In the genomic region with DNA sequence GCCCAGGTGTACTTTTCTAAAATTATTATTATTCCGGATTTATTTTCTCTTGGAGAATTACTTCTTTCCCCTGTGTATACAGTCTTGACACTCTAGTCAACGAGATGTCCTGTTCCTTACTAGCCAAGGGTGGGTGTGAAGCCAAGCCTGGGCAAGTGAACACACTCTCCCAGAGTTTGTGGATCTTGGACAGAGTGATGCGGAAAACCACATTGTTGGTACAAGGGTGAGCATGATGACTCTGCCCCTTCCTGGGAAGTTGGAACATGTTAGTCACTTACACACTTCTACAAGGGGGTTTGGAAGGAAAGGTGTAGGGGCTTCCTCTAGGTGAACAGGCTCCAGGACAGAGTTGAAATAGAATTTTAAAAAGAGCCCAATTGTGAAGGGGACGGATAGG, we compare ENCODE assay signal across 27 cellular contexts. TPM values are rescaled to one million over a fixed set of nuclear protein-coding genes. Genes with fewer than 3 reads are reported as not detected.
DNase-seq lines count a peak whose midpoint lies in the region; ATAC-seq and TF ChIP-seq lines count a peak whose summit lies in the region.
"Had no signal": no experiment of that assay in that cellular context is flagged by ENCODE, and none has a peak within 500 bp of the region (broad histone marks: within the 10 kb centered on the region; RNA-seq: fewer than 3 reads in every experiment).

No MANE protein-coding gene starts in this region.

- TF ChIP-seq CTCF in ascending aorta (IDR thresholded peaks at IDR 0.05) (no peak), fibroblast of lung (conservative IDR thresholded peaks at IDR 0.05 in 1 of 2, IDR thresholded peaks at IDR 0.05 in 1 of 2; ENCODE audit: low read depth in 1 of 2, low read length in 2 of 2) (no peak), transverse colon (IDR thresholded peaks at IDR 0.05) (no peak)
- TF ChIP-seq CTCF in CD4-positive, alpha-beta T cell (IDR thresholded peaks at IDR 0.05): no peak

- ATAC-seq in CD4-positive, alpha-beta T cell (ENCODE audit: poor library complexity): no peak
- no peak for ATAC-seq in activated T-helper 17 cell treated with anti-CD3 and anti-CD28 coated beads, Interleukin-2, amount 50 U/mL, for 72 hours (replicated peaks)
- ATAC-seq: activated CD8-positive, alpha-beta T cell treated with anti-CD3 and anti-CD28 coated beads for 36 hours; K562; natural killer cell; pancreas; sciatic nerve had no signal

- CTCF ChIA-PET in CD4-positive, alpha-beta T cell (lab: Charles Lee): no interaction called here

- 81 to 85% methylated on average over 3 to 4 of the region's 4 CpGs for WGBS in transverse colon (ENCODE audit: low coverage in 1 of 2), 2 donors

- in situ Hi-C loops in transverse colon (cut with MboI; ENCODE audit: low pct_ligation_motif_present in 1 of 4, low pct_unique_long_range_greater_than_20kb in 1 of 4, low sequenced_read_pairs in 3 of 4): loop anchor here in 3 of 4 donors (5.0 to 25.0 kb wide), 5 partner anchors 35 to 200 kb away; partner anchors contain the start of gene TRAF5 (in 1 of the 3)

- H4K20me1 ChIP-seq in fibroblast of lung (ENCODE audit: control insufficient read depth, extremely low read depth, insufficient read depth, low read length): no peaks in the 10 kb centered on the region

- TF ChIP-seq EP300 in transverse colon (IDR thresholded peaks at IDR 0.05; ENCODE audit: low read depth): no peak

- H3K27ac ChIP-seq in ascending aorta: peak overlapping the region; percentile 26 to 41
- no peak overlapping the region for H3K27ac ChIP-seq in fibroblast of lung (ENCODE audit: insufficient read depth, low read length)
- H3K27ac ChIP-seq in CD4-positive, alpha-beta T cell (ENCODE audit: low read depth, low read length): no peak overlapping the region
- no peak overlapping the region for H3K27ac ChIP-seq in transverse colon
- H3K27ac ChIP-seq: coronary artery, pancreas, tibial nerve had no signal

- POLR2A ChIA-PET in CD4-positive, alpha-beta T cell (lab: Charles Lee): no interaction called here

- no peak overlapping the region for H3K4me3 ChIP-seq in ascending aorta
- H3K4me3 ChIP-seq in fibroblast of lung (replicated peaks in 1 of 4; ENCODE audit: control extremely low read depth in 1 of 4, insufficient read depth in 1 of 4, low read depth in 3 of 4, low read length in 4 of 4): no peak overlapping the region
- no peak overlapping the region for H3K4me3 ChIP-seq in transverse colon
- H3K4me3 ChIP-seq: coronary artery, K562, pancreas, tibial nerve had no signal

- no peaks in the 10 kb centered on the region for H3K36me3 Mint-ChIP-seq in CD4-positive, alpha-beta T cell (ENCODE audit: low read depth)
- no peaks in the 10 kb centered on the region for H3K36me3 Mint-ChIP-seq in activated T-helper 17 cell treated with anti-CD3 and anti-CD28 coated beads, Interleukin-2, amount 50 U/mL, for 72 hours (ENCODE audit: low read depth)
- H3K36me3 Mint-ChIP-seq: CD4-positive, CD25-positive, alpha-beta regulatory T cell; natural killer cell had no signal

- no peak overlapping the region for H3K27ac Mint-ChIP-seq in CD4-positive, alpha-beta T cell
- no peak overlapping the region for H3K27ac Mint-ChIP-seq in activated T-helper 17 cell treated with anti-CD3 and anti-CD28 coated beads, Interleukin-2, amount 50 U/mL, for 72 hours
- H3K27ac Mint-ChIP-seq: activated CD8-positive, alpha-beta T cell treated with anti-CD3 and anti-CD28 coated beads for 36 hours; CD4-positive, CD25-positive, alpha-beta regulatory T cell; natural killer cell had no signal

- no peaks in the 10 kb centered on the region for H3K9me3 Mint-ChIP-seq in CD4-positive, alpha-beta T cell
- H3K9me3 Mint-ChIP-seq in activated T-helper 17 cell treated with anti-CD3 and anti-CD28 coated beads, Interleukin-2, amount 50 U/mL, for 72 hours: no peaks in the 10 kb centered on the region
- H3K9me3 Mint-ChIP-seq: activated CD8-positive, alpha-beta T cell treated with anti-CD3 and anti-CD28 coated beads for 36 hours; CD4-positive, CD25-positive, alpha-beta regulatory T cell; natural killer cell had no signal

- no peak overlapping the region for H2AFZ ChIP-seq in fibroblast of lung (ENCODE audit: low read length)

- H3K9me3 ChIP-seq in ascending aorta (no peaks in the 10 kb centered on the region), fibroblast of lung (ENCODE audit: control insufficient read depth, insufficient read depth, low read depth, low read length) (no peaks in the 10 kb centered on the region), transverse colon (no peaks in the 10 kb centered on the region)
- no peaks in the 10 kb centered on the region for H3K9me3 ChIP-seq in CD4-positive, alpha-beta T cell (ENCODE audit: control insufficient read depth, low read length)
- H3K9me3 ChIP-seq: pancreas, tibial nerve had no signal

- peaks cover 3 to 15% of the 10 kb centered on the region in 2 donors for H3K4me1 ChIP-seq in ascending aorta
- H3K4me1 ChIP-seq in fibroblast of lung (ENCODE audit: control insufficient read depth, extremely low read depth, insufficient read depth, low read length): peaks cover 4% of the 10 kb centered on the region
- H3K4me1 ChIP-seq in transverse colon: peaks cover 7 to 28% (median 24%) of the 10 kb centered on the region in 4 donors

- no peak for TF ChIP-seq POLR2A in transverse colon (IDR thresholded peaks at IDR 0.05)

- DNase-seq in ELR (ENCODE audit: low read depth) (peak; percentile 33), ascending aorta (ENCODE audit: low spot score in 2 of 2) (peak in 1 of 2 donors; percentile 83), fibroblast of lung (ENCODE audit: low read depth in 2 of 2) (peak; percentile 53 to 67), renal cortical epithelial cell (ENCODE audit: low read depth) (peak; percentile 85), transverse colon (no peak), islet precursor cell (no peak)
- DNase-seq in CD4-positive, alpha-beta T cell: no peak
- DNase-seq: activated CD4-positive, CD25-positive, alpha-beta regulatory T cell; activated CD8-positive, alpha-beta T cell treated with anti-CD3 and anti-CD28 coated beads for 36 hours; activated naive CD4-positive, alpha-beta T cell treated with Interleukin-2 at 50 U/mL for 16 hours; activated T-cell treated with anti-CD3 and anti-CD28 coated beads, Interleukin-2, amount 50 U/mL, for 1 hour; amygdala; CD4-positive, CD25-positive, alpha-beta regulatory T cell; GOT3; hypothalamus; natural killer cell; NCI-H2029 treated with DMSO at 0.1 percent for 48 hours; NCI-H510A treated with DMSO at 0.1 percent for 48 hours; pancreas; RPMI8226; T-helper 9 cell had no signal

- H3K4me1 Mint-ChIP-seq in CD4-positive, alpha-beta T cell (ENCODE audit: low read depth): peaks cover 20% of the 10 kb centered on the region
- peaks cover 12% of the 10 kb centered on the region for H3K4me1 Mint-ChIP-seq in activated T-helper 17 cell treated with anti-CD3 and anti-CD28 coated beads, Interleukin-2, amount 50 U/mL, for 72 hours

- H3K4me3 Mint-ChIP-seq in CD4-positive, alpha-beta T cell: no peak overlapping the region
- H3K4me3 Mint-ChIP-seq in activated T-helper 17 cell treated with anti-CD3 and anti-CD28 coated beads, Interleukin-2, amount 50 U/mL, for 72 hours: no peak overlapping the region
- H3K4me3 Mint-ChIP-seq: activated CD8-positive, alpha-beta T cell treated with anti-CD3 and anti-CD28 coated beads for 36 hours; CD4-positive, CD25-positive, alpha-beta regulatory T cell; natural killer cell had no signal

- H3K36me3 ChIP-seq in ascending aorta: no peaks in the 10 kb centered on the region
- H3K36me3 ChIP-seq in fibroblast of lung (ENCODE audit: control insufficient read depth, insufficient read depth, low read length): no peaks in the 10 kb centered on the region
- H3K36me3 ChIP-seq in transverse colon: no peaks in the 10 kb centered on the region
- H3K36me3 ChIP-seq: pancreas, tibial nerve had no signal

- H3K79me2 ChIP-seq in fibroblast of lung (ENCODE audit: control insufficient read depth, insufficient read depth, low read length): no peaks in the 10 kb centered on the region

- intact Hi-C loops in ascending aorta (cut with DNase I) (loop anchor here (10.0 kb wide), 1 partner anchor 773 kb away; the partner anchor contains the start of gene PPP2R5A), transverse colon (cut with DNase I; ENCODE audit: low total_unique reads) (no loop called here)
- intact Hi-C loops in CD4-positive, alpha-beta T cell (cut with DNase I, micrococcal nuclease): loop anchor here (10.0 kb wide), 3 partner anchors 113 to 1107 kb away; no protein-coding TSS in a partner anchor

- no peak overlapping the region for H3K4me2 ChIP-seq in fibroblast of lung (ENCODE audit: extremely low read depth, insufficient read depth, low read length)

- H3K9ac ChIP-seq in fibroblast of lung (ENCODE audit: insufficient read depth, low read length): no peak overlapping the region

- no peaks in the 10 kb centered on the region for H3K27me3 Mint-ChIP-seq in CD4-positive, alpha-beta T cell
- H3K27me3 Mint-ChIP-seq in activated T-helper 17 cell treated with anti-CD3 and anti-CD28 coated beads, Interleukin-2, amount 50 U/mL, for 72 hours: no peaks in the 10 kb centered on the region

- no peaks in the 10 kb centered on the region for H3K27me3 ChIP-seq in ascending aorta
- H3K27me3 ChIP-seq in fibroblast of lung (ENCODE audit: control insufficient read depth, insufficient read depth, low read length): no peaks in the 10 kb centered on the region
- H3K27me3 ChIP-seq in CD4-positive, alpha-beta T cell (ENCODE audit: control insufficient read depth, insufficient read depth, low read length): no peaks in the 10 kb centered on the region
- no peaks in the 10 kb centered on the region for H3K27me3 ChIP-seq in transverse colon
- H3K27me3 ChIP-seq: pancreas, tibial nerve had no signal

RNA-seq across cellular contexts. Expression of gene RD3, which starts 20.0 kb away (rescaled TPM):
- total RNA-seq in ascending aorta (not detected), fibroblast of lung (not detected in 2 replicates), renal cortical epithelial cell (not detected in 2 replicates), transverse colon (not detected)
- polyA plus RNA-seq in fibroblast of lung: not detected in 2 replicates
- polyA plus RNA-seq in fibroblast of lung (2012): not detected in 2 replicates
- polyA minus RNA-seq in fibroblast of lung (ENCODE audit: low replicate concordance): not detected in 2 replicates
- total RNA-seq in CD4-positive, alpha-beta T cell: not detected
- not detected for total RNA-seq in activated T-helper 17 cell treated with anti-CD3 and anti-CD28 coated beads, Interleukin-2, amount 50 U/mL, for 72 hours
- total RNA-seq: activated CD8-positive, alpha-beta T cell treated with anti-CD3 and anti-CD28 coated beads for 36 hours; CD4-positive, CD25-positive, alpha-beta regulatory T cell; frontal cortex; K562; natural killer cell; sciatic nerve had no signal
- polyA plus RNA-seq: CD4-positive, CD25-positive, alpha-beta regulatory T cell; K562 had no signal

Comparison
In these comparisons a context has a peak if more than half of its experiments do, and no peak if none do; other contexts are left out.
1. DNase-seq: peak in ELR (single experiment), fibroblast of lung (2 of 2) and renal cortical epithelial cell (single experiment); none in CD4-positive, alpha-beta T cell (0 of 10), transverse colon (single experiment) and islet precursor cell (single experiment).
2. H3K27ac ChIP-seq: peak in ascending aorta (2 of 2); none in fibroblast of lung (single experiment), CD4-positive, alpha-beta T cell (single experiment) and transverse colon (0 of 4).